Comparison of ENCODE assay signal across 1 cellular context in the genomic region with DNA sequence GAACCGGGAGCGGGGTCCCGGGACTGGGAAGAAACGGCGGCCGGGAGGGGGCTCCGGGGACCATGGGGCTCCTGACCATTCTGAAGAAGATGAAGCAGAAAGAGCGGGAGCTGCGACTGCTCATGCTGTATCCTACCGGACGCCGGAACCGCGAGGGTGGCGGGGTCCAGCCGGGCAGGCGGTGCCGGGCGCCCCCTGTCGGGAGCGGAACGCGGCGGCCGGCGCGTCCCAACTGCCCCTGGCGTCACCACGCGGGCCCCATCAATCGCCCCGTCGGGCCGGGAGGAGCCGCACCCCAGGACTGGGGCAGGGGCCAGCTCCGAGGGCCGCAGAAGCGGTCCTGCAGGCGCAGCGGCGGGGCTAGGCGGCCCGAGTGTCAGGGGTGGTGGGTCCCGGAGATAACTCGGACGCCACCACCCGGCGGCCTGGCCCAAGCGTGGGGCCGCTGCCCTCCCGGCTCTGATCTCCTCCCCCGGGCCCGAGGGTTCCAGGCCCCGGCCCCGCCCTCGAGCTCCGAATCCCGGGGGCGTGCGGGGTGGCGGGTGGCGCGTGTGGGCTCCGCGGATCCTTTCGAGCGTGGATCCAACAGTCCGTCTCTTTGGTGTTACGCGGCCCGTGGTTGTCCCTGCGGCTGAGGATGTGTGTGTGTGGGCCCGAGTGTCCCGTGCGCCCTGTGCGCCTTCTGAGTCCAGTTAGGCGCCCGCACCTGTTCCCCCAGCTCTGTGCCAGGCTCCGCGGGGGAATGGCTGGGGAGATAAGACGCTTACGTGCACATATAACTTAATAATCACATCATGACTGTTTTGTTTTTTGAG.
A peak's percentile ranks its signal among the peaks of the same experiment; 100 is the strongest.
TF ChIP-seq lines count a peak whose summit lies in the region.

A gene (plus strand): TSS at position 15 of the 815 bp plus-strand sequence. CDS start 48 bp downstream, at position 63.

TF ChIP-seq in HepG2, 621 proteins besides CTCF, POLR2A, EP300 and RAD21 (continued from another document and continues in another):
- TF ChIP-seq, protein P1, sequence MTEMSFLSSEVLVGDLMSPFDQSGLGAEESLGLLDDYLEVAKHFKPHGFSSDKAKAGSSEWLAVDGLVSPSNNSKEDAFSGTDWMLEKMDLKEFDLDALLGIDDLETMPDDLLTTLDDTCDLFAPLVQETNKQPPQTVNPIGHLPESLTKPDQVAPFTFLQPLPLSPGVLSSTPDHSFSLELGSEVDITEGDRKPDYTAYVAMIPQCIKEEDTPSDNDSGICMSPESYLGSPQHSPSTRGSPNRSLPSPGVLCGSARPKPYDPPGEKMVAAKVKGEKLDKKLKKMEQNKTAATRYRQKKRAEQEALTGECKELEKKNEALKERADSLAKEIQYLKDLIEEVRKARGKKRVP (CRISPR knock-in tag; IDR thresholded peaks at IDR 0.05): no peak
- peak; percentile 23; the same call in 1 of the 2 replicates for TF ChIP-seq ZFP37 (CRISPR knock-in tag; IDR thresholded peaks at IDR 0.05; ENCODE audit: borderline replicate concordance)
- TF ChIP-seq ATM (IDR thresholded peaks at IDR 0.05; ENCODE audit: borderline replicate concordance): no peak
- TF ChIP-seq, protein P2, sequence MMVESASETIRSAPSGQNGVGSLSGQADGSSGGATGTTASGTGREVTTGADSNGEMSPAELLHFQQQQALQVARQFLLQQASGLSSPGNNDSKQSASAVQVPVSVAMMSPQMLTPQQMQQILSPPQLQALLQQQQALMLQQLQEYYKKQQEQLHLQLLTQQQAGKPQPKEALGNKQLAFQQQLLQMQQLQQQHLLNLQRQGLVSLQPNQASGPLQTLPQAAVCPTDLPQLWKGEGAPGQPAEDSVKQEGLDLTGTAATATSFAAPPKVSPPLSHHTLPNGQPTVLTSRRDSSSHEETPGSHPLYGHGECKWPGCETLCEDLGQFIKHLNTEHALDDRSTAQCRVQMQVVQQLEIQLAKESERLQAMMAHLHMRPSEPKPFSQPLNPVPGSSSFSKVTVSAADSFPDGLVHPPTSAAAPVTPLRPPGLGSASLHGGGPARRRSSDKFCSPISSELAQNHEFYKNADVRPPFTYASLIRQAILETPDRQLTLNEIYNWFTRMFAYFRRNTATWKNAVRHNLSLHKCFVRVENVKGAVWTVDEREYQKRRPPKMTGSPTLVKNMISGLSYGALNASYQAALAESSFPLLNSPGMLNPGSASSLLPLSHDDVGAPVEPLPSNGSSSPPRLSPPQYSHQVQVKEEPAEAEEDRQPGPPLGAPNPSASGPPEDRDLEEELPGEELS (CRISPR knock-in tag; IDR thresholded peaks at IDR 0.05): 0 out of 2 replicates have a peak, but pooled peaks have one; percentile 19
- no peak for TF ChIP-seq KDM6A (CRISPR knock-in tag; IDR thresholded peaks at IDR 0.05; ENCODE audit: low read depth)
- TF ChIP-seq RCOR2 (CRISPR knock-in tag; IDR thresholded peaks at IDR 0.05): no peak
- TF ChIP-seq TEAD2 (CRISPR knock-in tag; IDR thresholded peaks at IDR 0.05): no peak
- no peak for TF ChIP-seq SRSF1 (optimal IDR thresholded peaks at IDR 0.05; ENCODE audit: low read depth, low read length)
- TF ChIP-seq, protein P3, sequence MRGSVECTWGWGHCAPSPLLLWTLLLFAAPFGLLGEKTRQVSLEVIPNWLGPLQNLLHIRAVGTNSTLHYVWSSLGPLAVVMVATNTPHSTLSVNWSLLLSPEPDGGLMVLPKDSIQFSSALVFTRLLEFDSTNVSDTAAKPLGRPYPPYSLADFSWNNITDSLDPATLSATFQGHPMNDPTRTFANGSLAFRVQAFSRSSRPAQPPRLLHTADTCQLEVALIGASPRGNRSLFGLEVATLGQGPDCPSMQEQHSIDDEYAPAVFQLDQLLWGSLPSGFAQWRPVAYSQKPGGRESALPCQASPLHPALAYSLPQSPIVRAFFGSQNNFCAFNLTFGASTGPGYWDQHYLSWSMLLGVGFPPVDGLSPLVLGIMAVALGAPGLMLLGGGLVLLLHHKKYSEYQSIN (CRISPR knock-in tag; IDR thresholded peaks at IDR 0.05; ENCODE audit: borderline replicate concordance): no peak
- no peak for TF ChIP-seq SMARCE1 (IDR thresholded peaks at IDR 0.05; ENCODE audit: borderline replicate concordance)
- peak; percentile 80; the same call in 1 of the 2 replicates for TF ChIP-seq JUN (CRISPR knock-in tag; IDR thresholded peaks at IDR 0.05)
- no peak for TF ChIP-seq ZNF598 (CRISPR knock-in tag; IDR thresholded peaks at IDR 0.05; ENCODE audit: borderline replicate concordance)
- TF ChIP-seq ZNF274 (CRISPR knock-in tag; IDR thresholded peaks at IDR 0.05): no peak
- TF ChIP-seq, protein P4, sequence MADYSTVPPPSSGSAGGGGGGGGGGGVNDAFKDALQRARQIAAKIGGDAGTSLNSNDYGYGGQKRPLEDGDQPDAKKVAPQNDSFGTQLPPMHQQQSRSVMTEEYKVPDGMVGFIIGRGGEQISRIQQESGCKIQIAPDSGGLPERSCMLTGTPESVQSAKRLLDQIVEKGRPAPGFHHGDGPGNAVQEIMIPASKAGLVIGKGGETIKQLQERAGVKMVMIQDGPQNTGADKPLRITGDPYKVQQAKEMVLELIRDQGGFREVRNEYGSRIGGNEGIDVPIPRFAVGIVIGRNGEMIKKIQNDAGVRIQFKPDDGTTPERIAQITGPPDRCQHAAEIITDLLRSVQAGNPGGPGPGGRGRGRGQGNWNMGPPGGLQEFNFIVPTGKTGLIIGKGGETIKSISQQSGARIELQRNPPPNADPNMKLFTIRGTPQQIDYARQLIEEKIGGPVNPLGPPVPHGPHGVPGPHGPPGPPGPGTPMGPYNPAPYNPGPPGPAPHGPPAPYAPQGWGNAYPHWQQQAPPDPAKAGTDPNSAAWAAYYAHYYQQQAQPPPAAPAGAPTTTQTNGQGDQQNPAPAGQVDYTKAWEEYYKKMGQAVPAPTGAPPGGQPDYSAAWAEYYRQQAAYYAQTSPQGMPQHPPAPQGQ (CRISPR knock-in tag; IDR thresholded peaks at IDR 0.05; ENCODE audit: borderline replicate concordance): no peak
- no peak for TF ChIP-seq CCAR2 (optimal IDR thresholded peaks at IDR 0.05; ENCODE audit: low read depth, low read length)
- no peak for TF ChIP-seq ZNF17 (CRISPR knock-in tag; IDR thresholded peaks at IDR 0.05)
- peak; percentile 16; the same call in 1 of the 2 replicates for TF ChIP-seq ZNF501 (CRISPR knock-in tag; IDR thresholded peaks at IDR 0.05)
- TF ChIP-seq RFX3 (CRISPR knock-in tag; IDR thresholded peaks at IDR 0.05): no peak
- peak; percentile 48; the same call in 1 of the 2 replicates for TF ChIP-seq ZBTB3 (CRISPR knock-in tag; IDR thresholded peaks at IDR 0.05; ENCODE audit: borderline replicate concordance, low read depth)
- no peak for TF ChIP-seq SETDB1 (CRISPR knock-in tag; IDR thresholded peaks at IDR 0.05; ENCODE audit: borderline replicate concordance)
- TF ChIP-seq, protein P5, sequence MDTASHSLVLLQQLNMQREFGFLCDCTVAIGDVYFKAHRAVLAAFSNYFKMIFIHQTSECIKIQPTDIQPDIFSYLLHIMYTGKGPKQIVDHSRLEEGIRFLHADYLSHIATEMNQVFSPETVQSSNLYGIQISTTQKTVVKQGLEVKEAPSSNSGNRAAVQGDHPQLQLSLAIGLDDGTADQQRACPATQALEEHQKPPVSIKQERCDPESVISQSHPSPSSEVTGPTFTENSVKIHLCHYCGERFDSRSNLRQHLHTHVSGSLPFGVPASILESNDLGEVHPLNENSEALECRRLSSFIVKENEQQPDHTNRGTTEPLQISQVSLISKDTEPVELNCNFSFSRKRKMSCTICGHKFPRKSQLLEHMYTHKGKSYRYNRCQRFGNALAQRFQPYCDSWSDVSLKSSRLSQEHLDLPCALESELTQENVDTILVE (CRISPR knock-in tag; IDR thresholded peaks at IDR 0.05): peak; percentile 83
- no peak for TF ChIP-seq ZNF709 (CRISPR knock-in tag; IDR thresholded peaks at IDR 0.05)
- no peak; the same call in 1 of the 2 replicates for TF ChIP-seq ZNF441 (CRISPR knock-in tag; IDR thresholded peaks at IDR 0.05; ENCODE audit: borderline replicate concordance)
- no peak for TF ChIP-seq NPAS2 (CRISPR knock-in tag; IDR thresholded peaks at IDR 0.05; ENCODE audit: borderline replicate concordance)
- TF ChIP-seq NFIC (IDR thresholded peaks at IDR 0.05; ENCODE audit: low read length): no peak
- TF ChIP-seq, protein P6, sequence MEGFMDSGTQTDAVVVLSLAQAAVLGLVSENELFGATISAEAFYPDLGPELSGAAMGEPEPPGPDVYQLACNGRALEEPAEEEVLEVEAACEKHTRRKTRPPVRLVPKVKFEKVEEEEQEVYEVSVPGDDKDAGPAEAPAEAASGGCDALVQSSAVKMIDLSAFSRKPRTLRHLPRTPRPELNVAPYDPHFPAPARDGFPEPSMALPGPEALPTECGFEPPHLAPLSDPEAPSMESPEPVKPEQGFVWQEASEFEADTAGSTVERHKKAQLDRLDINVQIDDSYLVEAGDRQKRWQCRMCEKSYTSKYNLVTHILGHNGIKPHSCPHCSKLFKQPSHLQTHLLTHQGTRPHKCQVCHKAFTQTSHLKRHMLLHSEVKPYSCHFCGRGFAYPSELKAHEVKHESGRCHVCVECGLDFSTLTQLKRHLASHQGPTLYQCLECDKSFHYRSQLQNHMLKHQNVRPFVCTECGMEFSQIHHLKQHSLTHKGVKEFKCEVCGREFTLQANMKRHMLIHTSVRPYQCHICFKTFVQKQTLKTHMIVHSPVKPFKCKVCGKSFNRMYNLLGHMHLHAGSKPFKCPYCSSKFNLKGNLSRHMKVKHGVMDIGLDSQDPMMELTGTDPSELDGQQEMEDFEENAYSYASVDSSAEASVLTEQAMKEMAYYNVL (CRISPR knock-in tag; IDR thresholded peaks at IDR 0.05; ENCODE audit: borderline replicate concordance): no peak; the same call in 1 of the 2 replicates
- no peak for TF ChIP-seq FOXP1 (IDR thresholded peaks at IDR 0.05)
- no peak for TF ChIP-seq FOXP1 (CRISPR knock-in tag; IDR thresholded peaks at IDR 0.05)
- TF ChIP-seq, protein P7, sequence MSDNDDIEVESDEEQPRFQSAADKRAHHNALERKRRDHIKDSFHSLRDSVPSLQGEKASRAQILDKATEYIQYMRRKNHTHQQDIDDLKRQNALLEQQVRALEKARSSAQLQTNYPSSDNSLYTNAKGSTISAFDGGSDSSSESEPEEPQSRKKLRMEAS (IDR thresholded peaks at IDR 0.05): peak; percentile 81
- TF ChIP-seq NFYC (CRISPR knock-in tag; IDR thresholded peaks at IDR 0.05): no peak
- no peak for TF ChIP-seq HMGA1 (CRISPR knock-in tag; conservative IDR thresholded peaks at IDR 0.05)
- no peak for TF ChIP-seq THYN1 (CRISPR knock-in tag; IDR thresholded peaks at IDR 0.05; ENCODE audit: borderline replicate concordance, low read depth)
- TF ChIP-seq GPN1 (CRISPR knock-in tag; IDR thresholded peaks at IDR 0.05; ENCODE audit: borderline replicate concordance): no peak
- no peak for TF ChIP-seq HIVEP1 (CRISPR knock-in tag; IDR thresholded peaks at IDR 0.05)
- TF ChIP-seq MEF2D (CRISPR knock-in tag; IDR thresholded peaks at IDR 0.05): no peak
- TF ChIP-seq ZSCAN31 (CRISPR knock-in tag; IDR thresholded peaks at IDR 0.05; ENCODE audit: low read depth): peak; percentile 63; the same call in 1 of the 2 replicates
- no peak for TF ChIP-seq CHCHD3 (CRISPR knock-in tag; IDR thresholded peaks at IDR 0.05)
- TF ChIP-seq, protein P8, sequence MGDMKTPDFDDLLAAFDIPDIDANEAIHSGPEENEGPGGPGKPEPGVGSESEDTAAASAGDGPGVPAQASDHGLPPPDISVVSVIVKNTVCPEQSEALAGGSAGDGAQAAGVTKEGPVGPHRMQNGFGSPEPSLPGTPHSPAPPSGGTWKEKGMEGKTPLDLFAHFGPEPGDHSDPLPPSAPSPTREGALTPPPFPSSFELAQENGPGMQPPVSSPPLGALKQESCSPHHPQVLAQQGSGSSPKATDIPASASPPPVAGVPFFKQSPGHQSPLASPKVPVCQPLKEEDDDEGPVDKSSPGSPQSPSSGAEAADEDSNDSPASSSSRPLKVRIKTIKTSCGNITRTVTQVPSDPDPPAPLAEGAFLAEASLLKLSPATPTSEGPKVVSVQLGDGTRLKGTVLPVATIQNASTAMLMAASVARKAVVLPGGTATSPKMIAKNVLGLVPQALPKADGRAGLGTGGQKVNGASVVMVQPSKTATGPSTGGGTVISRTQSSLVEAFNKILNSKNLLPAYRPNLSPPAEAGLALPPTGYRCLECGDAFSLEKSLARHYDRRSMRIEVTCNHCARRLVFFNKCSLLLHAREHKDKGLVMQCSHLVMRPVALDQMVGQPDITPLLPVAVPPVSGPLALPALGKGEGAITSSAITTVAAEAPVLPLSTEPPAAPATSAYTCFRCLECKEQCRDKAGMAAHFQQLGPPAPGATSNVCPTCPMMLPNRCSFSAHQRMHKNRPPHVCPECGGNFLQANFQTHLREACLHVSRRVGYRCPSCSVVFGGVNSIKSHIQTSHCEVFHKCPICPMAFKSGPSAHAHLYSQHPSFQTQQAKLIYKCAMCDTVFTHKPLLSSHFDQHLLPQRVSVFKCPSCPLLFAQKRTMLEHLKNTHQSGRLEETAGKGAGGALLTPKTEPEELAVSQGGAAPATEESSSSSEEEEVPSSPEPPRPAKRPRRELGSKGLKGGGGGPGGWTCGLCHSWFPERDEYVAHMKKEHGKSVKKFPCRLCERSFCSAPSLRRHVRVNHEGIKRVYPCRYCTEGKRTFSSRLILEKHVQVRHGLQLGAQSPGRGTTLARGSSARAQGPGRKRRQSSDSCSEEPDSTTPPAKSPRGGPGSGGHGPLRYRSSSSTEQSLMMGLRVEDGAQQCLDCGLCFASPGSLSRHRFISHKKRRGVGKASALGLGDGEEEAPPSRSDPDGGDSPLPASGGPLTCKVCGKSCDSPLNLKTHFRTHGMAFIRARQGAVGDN (CRISPR knock-in tag; IDR thresholded peaks at IDR 0.05): peak; percentile 92
- no peak for TF ChIP-seq ZNF333 (CRISPR knock-in tag; IDR thresholded peaks at IDR 0.05; ENCODE audit: borderline replicate concordance)
- no peak for TF ChIP-seq ZNF260 (CRISPR knock-in tag; IDR thresholded peaks at IDR 0.05; ENCODE audit: borderline replicate concordance, low read depth)
- no peak for TF ChIP-seq MZF1 (CRISPR knock-in tag; IDR thresholded peaks at IDR 0.05; ENCODE audit: borderline replicate concordance)
- TF ChIP-seq NFRKB (IDR thresholded peaks at IDR 0.05): no peak
- TF ChIP-seq, protein P9, sequence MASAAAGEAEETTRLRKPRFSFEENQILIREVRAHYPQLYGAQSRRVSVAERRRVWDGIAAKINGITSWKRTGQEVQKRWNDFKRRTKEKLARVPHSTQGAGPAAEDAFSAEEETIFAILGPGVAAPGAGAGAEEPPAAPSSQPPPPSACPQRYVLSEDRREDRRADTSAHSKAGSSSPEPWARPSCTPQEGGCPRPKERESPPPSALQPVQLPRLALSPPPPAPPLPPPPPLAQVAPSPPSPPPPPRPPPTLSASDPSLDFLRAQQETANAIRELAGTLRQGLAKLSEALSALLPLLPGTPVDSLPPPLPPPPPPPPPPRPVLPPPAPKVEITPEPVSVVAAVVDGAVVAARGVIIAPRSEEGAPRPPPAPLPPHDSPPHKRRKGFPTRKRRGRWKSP (CRISPR knock-in tag; IDR thresholded peaks at IDR 0.05): 0 out of 2 replicates have a peak, but pooled peaks have one; percentile 40
- TF ChIP-seq ZNF746 (CRISPR knock-in tag; IDR thresholded peaks at IDR 0.05): no peak
